8 cellular contexts compared by ENCODE assay signal in the genomic region with DNA sequence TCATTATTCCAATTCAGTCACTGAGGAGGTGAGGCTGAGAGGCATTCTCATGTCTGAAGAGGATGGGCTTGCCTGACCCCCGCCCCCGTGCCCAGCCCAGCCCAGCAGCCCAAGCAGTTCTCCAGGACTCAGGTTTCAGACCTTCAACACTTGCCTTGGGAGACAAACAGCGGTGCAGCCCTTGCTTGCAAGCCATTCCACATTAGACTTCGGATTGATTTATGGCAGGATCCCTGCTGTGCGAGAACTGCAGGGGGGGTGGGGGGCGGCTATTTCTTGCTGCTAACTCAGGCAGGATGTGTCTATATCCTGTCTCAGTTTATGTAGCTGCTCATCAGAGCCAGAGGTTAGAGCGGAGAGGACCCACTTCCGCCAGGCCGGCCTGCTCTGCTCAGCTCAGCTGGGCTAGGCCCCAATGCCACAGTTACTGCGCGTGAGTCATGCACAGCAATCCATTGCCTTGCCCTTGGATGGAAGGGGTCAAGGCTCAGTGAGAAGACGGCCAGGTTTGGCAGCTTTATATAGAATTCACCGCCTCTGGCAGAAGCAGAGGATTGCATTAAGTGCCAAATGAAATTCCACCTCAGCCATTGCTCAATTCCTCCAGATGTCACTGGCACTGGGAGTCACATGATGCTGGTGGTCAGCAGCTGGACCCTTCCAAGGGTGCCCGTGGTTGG. TPM values are rescaled to one million over a fixed set of nuclear protein-coding genes. Genes with fewer than 3 reads are reported as not detected.
DNase-seq lines count a peak whose midpoint lies in the region; ATAC-seq lines count a peak whose summit lies in the region.

No MANE protein-coding gene starts in this region.

- no peaks in the 10 kb centered on the region for H3K9me2 ChIP-seq in GM23248 (ENCODE audit: insufficient read depth)

- peak overlapping the region; percentile 96 for H3K4me3 Mint-ChIP-seq in memory B cell

- no peaks in the 10 kb centered on the region for H3K9me3 ChIP-seq in ES-I3 (ENCODE audit: control insufficient read depth, insufficient read depth, low read length)
- no peaks in the 10 kb centered on the region for H3K9me3 ChIP-seq in GM23248 (ENCODE audit: low read depth)

- H4K20me1 ChIP-seq in GM23248 (ENCODE audit: insufficient read depth) = no peaks in the 10 kb centered on the region

- DNase-seq in GM23248 (peak; percentile 99), KG1 (lab: John Stamatoyannopoulos, UW) (peak; percentile 93), dermis blood vessel endothelial cell (peak; percentile 97), memory B cell (ENCODE audit: low spot score in 2 of 2) (no peak), NCI-H774 (lab: John Stamatoyannopoulos, UW) (no peak)
- peak; percentile 81 for DNase-seq in activated CD4-positive, alpha-beta T cell treated with anti-CD3 and anti-CD28 coated beads for 48 hours
- peak; percentile 64 to 72 for DNase-seq in stimulated activated CD8-positive, alpha-beta memory T cell treated with anti-CD3 and anti-CD28 coated beads, Interleukin-2, amount 100 ng/mL, for 48 hours (ENCODE audit: low read depth in 2 of 2)

- peaks cover 27% of the 10 kb centered on the region for H3F3A ChIP-seq in GM23248 (ENCODE audit: insufficient read depth)

- H3K27ac Mint-ChIP-seq in memory B cell = peak overlapping the region; percentile 94

- no peaks in the 10 kb centered on the region for H3K27me3 Mint-ChIP-seq in memory B cell

- peaks cover 41% of the 10 kb centered on the region for H3K4me1 Mint-ChIP-seq in memory B cell

- peak overlapping the region; percentile 37; the same call in 1 of the 2 replicates for H2AFZ ChIP-seq in GM23248

- peak; percentile 62 for ATAC-seq in memory B cell (ENCODE audit: low read depth)

- H3K36me3 Mint-ChIP-seq in memory B cell = no peaks in the 10 kb centered on the region

- in situ Hi-C loops in GM23248 (cut with MboI) = no loop called here

- H3K9me3 Mint-ChIP-seq in memory B cell = no peaks in the 10 kb centered on the region

- H3K4me3 ChIP-seq in GM23248 = peak overlapping the region; percentile 81

- H3K79me2 ChIP-seq in GM23248 (ENCODE audit: insufficient read depth) = peaks cover 12% of the 10 kb centered on the region; the same call in 1 of the 2 replicates

- H3K27ac ChIP-seq in GM23248 = peak overlapping the region; percentile 99

- H3K9ac ChIP-seq in ES-I3 (ENCODE audit: low read depth, low read length) (peak overlapping the region; percentile 80; the same call in 1 of the 2 replicates), GM23248 (peak overlapping the region; percentile 97)

- peaks cover 24% of the 10 kb centered on the region for H3K4me1 ChIP-seq in ES-I3 (ENCODE audit: insufficient read depth, low read length)
- H3K4me1 ChIP-seq in GM23248 (ENCODE audit: insufficient read depth) = peaks cover 35% of the 10 kb centered on the region

- no peaks in the 10 kb centered on the region for H3K27me3 ChIP-seq in GM23248 (replicated peaks; ENCODE audit: insufficient read depth)

- H3K4me2 ChIP-seq in GM23248 (ENCODE audit: unreplicated experiment) = peak overlapping the region; percentile 97

- WGBS in GM23248 (ENCODE audit: low coverage in 1 of 2, low lambda C conversion rate in 2 of 2, missing lambda C conversion rate in 2 of 2), 2 experiments = 2% methylated on average over 14 of the region's 14 CpGs

- H3K36me3 ChIP-seq in ES-I3 (ENCODE audit: insufficient read depth, low read length) = peaks cover 3% of the 10 kb centered on the region; the same call in 1 of the 2 replicates
- no peaks in the 10 kb centered on the region for H3K36me3 ChIP-seq in GM23248 (ENCODE audit: low read depth)

RNA-seq across cellular contexts. Expression of gene GYPC, which starts 1.8 kb away (rescaled TPM):
- total RNA-seq in GM23248 (2014; rRNA removed; shearing (Covaris generic)) = 24.0 and 42.6 TPM in 2 replicates
- polyA plus RNA-seq in GM23248 (2016; fragmentation: Nextera tagmentation; extraction: Ambion mirVana) = 45.8 and 48.2 TPM in 2 replicates
- 227 and 297 TPM in 2 replicates for total RNA-seq in dermis blood vessel endothelial cell

Comparison
In these comparisons a context has a peak if more than half of its experiments do, and no peak if none do; other contexts are left out.
1. DNase-seq: peak in GM23248 (single experiment), KG1 (single experiment), activated CD4-positive, alpha-beta T cell treated with anti-CD3 and anti-CD28 coated beads for 48 hours (single experiment), dermis blood vessel endothelial cell (single experiment) and stimulated activated CD8-positive, alpha-beta memory T cell treated with anti-CD3 and anti-CD28 coated beads, Interleukin-2, amount 100 ng/mL, for 48 hours (2 of 2); none in memory B cell (0 of 2) and NCI-H774 (single experiment).